19 cellular contexts compared by ENCODE assay signal in the genomic region with DNA sequence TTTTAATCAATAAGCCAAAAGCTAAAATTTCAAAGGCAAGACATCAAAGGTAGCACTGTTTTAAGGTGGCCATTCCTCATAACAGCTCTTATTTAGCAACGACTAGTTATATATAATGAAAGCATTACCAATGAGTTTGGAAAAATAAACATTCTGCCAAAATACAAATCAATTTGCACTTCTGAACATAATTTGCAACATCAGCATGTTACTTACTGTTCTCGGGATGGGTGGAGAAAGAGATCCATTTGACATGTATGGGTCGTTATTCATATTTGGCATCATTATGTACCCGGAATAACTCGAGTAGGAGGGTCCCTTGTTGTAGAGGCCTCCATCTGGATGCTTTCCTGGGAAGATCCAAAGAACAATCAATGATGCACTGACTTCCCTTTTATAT. TPM values are rescaled to one million over a fixed set of nuclear protein-coding genes. Genes with fewer than 3 reads are reported as not detected.
DNase-seq lines count a peak whose midpoint lies in the region; ATAC-seq, FAIRE-seq and TF ChIP-seq lines count a peak whose summit lies in the region.
"Had no signal": no experiment of that assay in that cellular context is flagged by ENCODE, and none has a peak within 500 bp of the region (broad histone marks: within the 10 kb centered on the region; RNA-seq: fewer than 3 reads in every experiment).

No MANE protein-coding gene starts in this region.

- H3K18ac ChIP-seq in H1 (ENCODE audit: extremely low read depth, low read length): no peak overlapping the region

- no peak overlapping the region for H3K23ac ChIP-seq in H1 (ENCODE audit: insufficient read length)

- no peak overlapping the region for H3K4me3 ChIP-seq in H1 (ENCODE audit: extremely low read depth in 1 of 4, insufficient read depth in 2 of 4, low read depth in 3 of 4, low read length in 4 of 4)
- H3K4me3 ChIP-seq in vagina: no peak overlapping the region
- no peak overlapping the region for H3K4me3 ChIP-seq in breast epithelium
- H3K4me3 ChIP-seq: hepatocyte, lower lobe of right lung, upper lobe of right lung had no signal

- no peak overlapping the region for H4K8ac ChIP-seq in H1 (ENCODE audit: extremely low read depth, insufficient read depth, low read length)

- no peak for ATAC-seq in activated CD4-positive, alpha-beta T cell treated with anti-CD3 and anti-CD28 coated beads for 36 hours
- no peak for ATAC-seq in CD4-positive, alpha-beta T cell (ENCODE audit: poor library complexity)
- ATAC-seq: lower lobe of right lung, upper lobe of right lung had no signal

- H3K36me3 ChIP-seq in H1 (ENCODE audit: control insufficient read depth in 2 of 4, insufficient read depth in 4 of 4, low read length in 3 of 4) (no peaks in the 10 kb centered on the region; a peak in 1 of 8 replicates), vagina (no peaks in the 10 kb centered on the region), breast epithelium (no peaks in the 10 kb centered on the region)
- H3K36me3 ChIP-seq: lower lobe of right lung, upper lobe of right lung had no signal

- H4K5ac ChIP-seq in H1 (ENCODE audit: insufficient read length, low read depth, low read length): no peak overlapping the region

- no peak overlapping the region for H2BK5ac ChIP-seq in H1 (ENCODE audit: low read depth, low read length)

- no peak for TF ChIP-seq EP300 in H1 (IDR thresholded peaks at IDR 0.05; ENCODE audit: borderline replicate concordance in 1 of 2, low read depth in 2 of 2, low read length in 2 of 2)

- H3K56ac ChIP-seq in H1 (replicated peaks; ENCODE audit: insufficient read length, low read depth, low read length): no peak overlapping the region

- H3K14ac ChIP-seq in H1 (ENCODE audit: insufficient read length): no peak overlapping the region

- H3K4me1 Mint-ChIP-seq in activated CD4-positive, alpha-beta T cell treated with anti-CD3 and anti-CD28 coated beads for 36 hours: peaks cover 42% of the 10 kb centered on the region
- H3K4me1 Mint-ChIP-seq in CD4-positive, alpha-beta T cell (ENCODE audit: low read depth): peaks cover 46% of the 10 kb centered on the region
- H3K4me1 Mint-ChIP-seq in activated CD4-positive, alpha-beta memory T cell treated with anti-CD3 and anti-CD28 coated beads for 36 hours (ENCODE audit: low read depth): peaks cover 51% of the 10 kb centered on the region

- peak overlapping the region; percentile 30 for H3K27ac ChIP-seq in CD4-positive, alpha-beta T cell (ENCODE audit: low read depth, low read length)
- H3K27ac ChIP-seq in H1 (ENCODE audit: low read depth, low read length) (no peak overlapping the region), vagina (no peak overlapping the region), breast epithelium (no peak overlapping the region)
- H3K27ac ChIP-seq: hepatocyte, lower lobe of right lung, upper lobe of right lung had no signal

- no peak overlapping the region for H3K9ac ChIP-seq in H1 (replicated peaks in 1 of 4; ENCODE audit: extremely low read depth in 1 of 4, low read depth in 3 of 4, low read length in 3 of 4)

- no peak overlapping the region for H3K4me2 ChIP-seq in H1 (ENCODE audit: insufficient read depth in 1 of 2, low read depth in 2 of 2, low read length in 2 of 2)
- H3K4me2 ChIP-seq: hepatocyte had no signal

- no peaks in the 10 kb centered on the region for H3K9me3 ChIP-seq in CD4-positive, alpha-beta T cell (ENCODE audit: control insufficient read depth, low read length)
- no peaks in the 10 kb centered on the region for H3K9me3 ChIP-seq in H1 (ENCODE audit: insufficient read depth in 2 of 2, low read depth in 1 of 2, low read length in 1 of 2)
- no peaks in the 10 kb centered on the region for H3K9me3 ChIP-seq in vagina
- no peaks in the 10 kb centered on the region for H3K9me3 ChIP-seq in breast epithelium
- H3K9me3 ChIP-seq: lower lobe of right lung, upper lobe of right lung had no signal

- H2BK120ac ChIP-seq in H1 (replicated peaks; ENCODE audit: low read depth, low read length): no peak overlapping the region

- POLR2A ChIA-PET in activated CD4-positive, alpha-beta T cell treated with anti-CD3 and anti-CD28 coated beads for 36 hours (lab: Charles Lee): interaction anchor here (0.6 to 1.2 kb wide), 6 partner anchors 41 to 196 kb away, joined by 3 to 11 read pairs (median 3); no protein-coding TSS in a partner anchor
- POLR2A ChIA-PET in CD4-positive, alpha-beta T cell (lab: Charles Lee): interaction anchor here (0.6 to 15.5 kb wide), 17 partner anchors 8 to 329 kb away, joined by 3 to 229 read pairs (median 4); no protein-coding TSS in a partner anchor
- POLR2A ChIA-PET in activated CD4-positive, alpha-beta memory T cell treated with anti-CD3 and anti-CD28 coated beads for 36 hours (lab: Charles Lee): interaction anchor here (0.6 kb wide), 1 partner anchor 47 kb away, joined by 3 read pairs; no protein-coding TSS in a partner anchor
- POLR2A ChIA-PET in H1 (lab: Charles Lee; ENCODE audit: partially characterized antibody): interaction anchor here (1.4 kb wide), 1 partner anchor 9 kb away, joined by 4 read pairs; no protein-coding TSS in a partner anchor

- CTCF ChIA-PET in activated CD4-positive, alpha-beta T cell treated with anti-CD3 and anti-CD28 coated beads for 36 hours (lab: Charles Lee): interaction anchor here (0.6 to 1.5 kb wide), 10 partner anchors 10 to 414 kb away, joined by 3 to 7 read pairs (median 4); no protein-coding TSS in a partner anchor
- CTCF ChIA-PET in CD4-positive, alpha-beta T cell (lab: Charles Lee): interaction anchor here (1.1 to 1.4 kb wide), 4 partner anchors 26 to 145 kb away, joined by 3 to 5 read pairs (median 3); no protein-coding TSS in a partner anchor
- CTCF ChIA-PET in activated CD4-positive, alpha-beta memory T cell treated with anti-CD3 and anti-CD28 coated beads for 36 hours (lab: Charles Lee): interaction anchor here (0.9 to 1.3 kb wide), 4 partner anchors 11 to 132 kb away, joined by 3 to 4 read pairs (median 3); no protein-coding TSS in a partner anchor
- CTCF ChIA-PET in H1 (lab: Charles Lee; ENCODE audit: partially characterized antibody): interaction anchor here (0.6 to 0.8 kb wide), 3 partner anchors 21 to 409 kb away, joined by 3 to 6 read pairs (median 3); no protein-coding TSS in a partner anchor

- no peak overlapping the region for H4K91ac ChIP-seq in H1 (replicated peaks; ENCODE audit: insufficient read length, low read length)

- H3K4me1 ChIP-seq in H1 (replicated peaks in 1 of 4; ENCODE audit: control insufficient read depth in 3 of 4, insufficient read depth in 4 of 4, low read length in 3 of 4) (peaks cover 6 to 22% (median 11%) of the 10 kb centered on the region in 4 experiments; a peak in 6 of 7 replicates), vagina (peaks cover 5% of the 10 kb centered on the region), breast epithelium (no peaks in the 10 kb centered on the region)

- peaks cover 69% of the 10 kb centered on the region for H3K36me3 Mint-ChIP-seq in activated CD4-positive, alpha-beta T cell treated with anti-CD3 and anti-CD28 coated beads for 36 hours (ENCODE audit: low read depth)
- peaks cover 94% of the 10 kb centered on the region for H3K36me3 Mint-ChIP-seq in CD4-positive, alpha-beta T cell (ENCODE audit: low read depth)
- H3K36me3 Mint-ChIP-seq in activated CD4-positive, alpha-beta memory T cell treated with anti-CD3 and anti-CD28 coated beads for 36 hours: peaks cover 44% of the 10 kb centered on the region

- H3K27me3 Mint-ChIP-seq in activated CD4-positive, alpha-beta T cell treated with anti-CD3 and anti-CD28 coated beads for 36 hours: no peaks in the 10 kb centered on the region
- H3K27me3 Mint-ChIP-seq in CD4-positive, alpha-beta T cell: no peaks in the 10 kb centered on the region
- H3K27me3 Mint-ChIP-seq in activated CD4-positive, alpha-beta memory T cell treated with anti-CD3 and anti-CD28 coated beads for 36 hours: no peaks in the 10 kb centered on the region

- no peaks in the 10 kb centered on the region for H3K79me2 ChIP-seq in H1 (ENCODE audit: control insufficient read depth in 1 of 2, insufficient read depth in 2 of 2, low read length in 2 of 2)

- H3K79me1 ChIP-seq in H1 (ENCODE audit: low read depth, low read length): no peaks in the 10 kb centered on the region

- no peak overlapping the region for H2BK12ac ChIP-seq in H1 (ENCODE audit: low read depth, low read length)

- peak overlapping the region; percentile 85 for H3K4me3 Mint-ChIP-seq in activated CD4-positive, alpha-beta T cell treated with anti-CD3 and anti-CD28 coated beads for 36 hours
- peak overlapping the region; percentile 99 for H3K4me3 Mint-ChIP-seq in CD4-positive, alpha-beta T cell
- peak overlapping the region; percentile 74 for H3K4me3 Mint-ChIP-seq in activated CD4-positive, alpha-beta memory T cell treated with anti-CD3 and anti-CD28 coated beads for 36 hours
- H3K4me3 Mint-ChIP-seq: dendritic cell treated with granulocyte-macrophage colony-stimulating factor and Interleukin-4, amounts not matched to agents 40 ng/mL and 50 ng/mL, for 4 days had no signal

- WGBS in H1 (ENCODE audit: extremely low coverage in 1 of 2, insufficient coverage in 1 of 2, insufficient read length in 1 of 2, insufficient replicate concordance in 2 of 2, low coverage in 1 of 2, low lambda C conversion rate in 2 of 2, missing lambda C conversion rate in 1 of 2), 2 experiments: 84% methylated on average over 5 of the region's 5 CpGs; no CpG with 5 or more reads in 1 of the 2 experiments

- TF ChIP-seq CTCF in CD4-positive, alpha-beta T cell (IDR thresholded peaks at IDR 0.05): no peak
- TF ChIP-seq CTCF in H1 (IDR thresholded peaks at IDR 0.05; ENCODE audit: control extremely low read depth in 1 of 3, insufficient read depth in 1 of 3, low read depth in 1 of 3, low read length in 3 of 3): no peak
- TF ChIP-seq CTCF in vagina (IDR thresholded peaks at IDR 0.05): no peak
- no peak for TF ChIP-seq CTCF in breast epithelium (IDR thresholded peaks at IDR 0.05)

- H2AFZ ChIP-seq in H1 (ENCODE audit: low read length): no peak overlapping the region
- H2AFZ ChIP-seq: hepatocyte had no signal

- H2AK5ac ChIP-seq in H1 (ENCODE audit: low read depth, low read length): no peak overlapping the region

- peak overlapping the region; percentile 93 for H3K27ac Mint-ChIP-seq in activated CD4-positive, alpha-beta T cell treated with anti-CD3 and anti-CD28 coated beads for 36 hours
- H3K27ac Mint-ChIP-seq in CD4-positive, alpha-beta T cell: peak overlapping the region; percentile 79
- H3K27ac Mint-ChIP-seq in activated CD4-positive, alpha-beta memory T cell treated with anti-CD3 and anti-CD28 coated beads for 36 hours: peak overlapping the region; percentile 84
- H3K27ac Mint-ChIP-seq: dendritic cell treated with granulocyte-macrophage colony-stimulating factor and Interleukin-4, amounts not matched to agents 40 ng/mL and 50 ng/mL, for 4 days had no signal

- no peak for TF ChIP-seq RAD21 in H1 (IDR thresholded peaks at IDR 0.05 in 1 of 2, conservative IDR thresholded peaks at IDR 0.05 in 1 of 2; ENCODE audit: low read depth in 2 of 2, low read length in 2 of 2)

- no peak overlapping the region for H3K4ac ChIP-seq in H1 (replicated peaks; ENCODE audit: insufficient read length, low read depth, low read length)

- DNase-seq in activated CD4-positive, alpha-beta T cell treated with anti-CD3 and anti-CD28 coated beads for 36 hours: no peak
- DNase-seq in activated CD4-positive, alpha-beta T cell treated with anti-CD3 and anti-CD28 coated beads, Interleukin-2, amount 50 U/mL, for 48 hours: no peak
- no peak for DNase-seq in CD4-positive, alpha-beta T cell
- DNase-seq in activated CD4-positive, alpha-beta memory T cell treated with anti-CD3 and anti-CD28 coated beads for 36 hours: no peak
- no peak for DNase-seq in H1 (ENCODE audit: low read depth in 1 of 2, low spot score in 2 of 2)
- DNase-seq in NK-92 (lab: John Stamatoyannopoulos, UW; ENCODE audit: unreplicated experiment): no peak
- DNase-seq in vagina (ENCODE audit: extremely low spot score in 2 of 2): no peak
- no peak for DNase-seq in breast epithelium (ENCODE audit: low spot score in 2 of 2)
- DNase-seq: DMS153; GOT3; lower lobe of right lung; NCI-H1105; NCI-H510A treated with DMSO at 0.1 percent for 48 hours; stimulated activated CD4-positive, alpha-beta T cell treated with anti-CD3 and anti-CD28 coated beads, Interleukin-2, amount 100 ng/mL, for 24 hours; upper lobe of right lung had no signal

- peaks cover 3 to 9% of the 10 kb centered on the region in 2 experiments for H4K20me1 ChIP-seq in H1 (replicated peaks in 1 of 2; ENCODE audit: control insufficient read depth in 1 of 2, insufficient read depth in 2 of 2, low read length in 2 of 2)

- H2BK15ac ChIP-seq in H1 (ENCODE audit: low read length): no peak overlapping the region

- intact Hi-C loops in activated CD4-positive, alpha-beta T cell treated with anti-CD3 and anti-CD28 coated beads for 36 hours (cut with DNase I, micrococcal nuclease): no loop called here
- intact Hi-C loops in CD4-positive, alpha-beta T cell (cut with DNase I, micrococcal nuclease): loop anchor here in 1 of 2 experiments (10.0 kb wide), 1 partner anchor 49 kb away; no protein-coding TSS in a partner anchor
- intact Hi-C loops in activated CD4-positive, alpha-beta memory T cell treated with anti-CD3 and anti-CD28 coated beads for 36 hours (cut with micrococcal nuclease): loop anchor here (1.0 to 10.0 kb wide), 2 partner anchors 19 to 1401 kb away; partner anchors contain the start of gene MCUB
- intact Hi-C loops in vagina (cut with DNase I) (no loop called here), breast epithelium (cut with DNase I; ENCODE audit: low total_unique reads) (loop anchor here (5.0 kb wide), 1 partner anchor 124 kb away; no protein-coding TSS in a partner anchor)

- no peak for FAIRE-seq in H1 (lab: Jason Lieb, UNC)
- FAIRE-seq: endothelial cell of umbilical vein, islet of Langerhans had no signal

- H3K9me3 Mint-ChIP-seq in activated CD4-positive, alpha-beta T cell treated with anti-CD3 and anti-CD28 coated beads for 36 hours (ENCODE audit: low read depth): no peaks in the 10 kb centered on the region
- H3K9me3 Mint-ChIP-seq in CD4-positive, alpha-beta T cell: no peaks in the 10 kb centered on the region
- no peaks in the 10 kb centered on the region for H3K9me3 Mint-ChIP-seq in activated CD4-positive, alpha-beta memory T cell treated with anti-CD3 and anti-CD28 coated beads for 36 hours
- H3K9me3 Mint-ChIP-seq: dendritic cell treated with granulocyte-macrophage colony-stimulating factor and Interleukin-4, amounts not matched to agents 40 ng/mL and 50 ng/mL, for 4 days had no signal

- no peak overlapping the region for H2BK20ac ChIP-seq in H1 (ENCODE audit: low read length)

- no peak for TF ChIP-seq POLR2A in H1 (IDR thresholded peaks at IDR 0.05; ENCODE audit: control extremely low read depth in 1 of 2, low read depth in 2 of 2, low read length in 2 of 2)
- TF ChIP-seq POLR2A in vagina (IDR thresholded peaks at IDR 0.05): no peak
- no peak for TF ChIP-seq POLR2A in breast epithelium (IDR thresholded peaks at IDR 0.05)

- H3K27me3 ChIP-seq in CD4-positive, alpha-beta T cell (ENCODE audit: control insufficient read depth, insufficient read depth, low read length): no peaks in the 10 kb centered on the region
- peaks cover 27 to 56% (median 46%) of the 10 kb centered on the region in 4 experiments for H3K27me3 ChIP-seq in H1 (replicated peaks in 1 of 4; ENCODE audit: control insufficient read depth in 3 of 4, extremely low read depth in 1 of 4, insufficient read depth in 3 of 4, low read length in 3 of 4)
- H3K27me3 ChIP-seq in vagina: peaks cover 12% of the 10 kb centered on the region
- H3K27me3 ChIP-seq in breast epithelium: peaks cover 0 to 46% of the 10 kb centered on the region in 2 donors

- H3K23me2 ChIP-seq in H1 (ENCODE audit: low read depth, low read length): peaks cover 16% of the 10 kb centered on the region; the same call in 1 of the 2 replicates

RNA-seq across cellular contexts. Expression of gene LEF1, which starts 5.4 kb away (rescaled TPM):
- 100 to 1,000 TPM; 175 to 302 TPM for total RNA-seq in activated CD4-positive, alpha-beta T cell treated with anti-CD3 and anti-CD28 coated beads for 36 hours
- total RNA-seq in CD4-positive, alpha-beta T cell: 100 to 1,000 TPM; 409 to 438 TPM
- total RNA-seq in activated CD4-positive, alpha-beta memory T cell treated with anti-CD3 and anti-CD28 coated beads for 36 hours: 100 to 1,000 TPM; 111 to 122 TPM
- total RNA-seq in H1 (2021; fragmentation: NEBNext Ultra II Directional; extraction: Animal tissue kit (Norgen Biotek cat#: 25700)): 0.67 and 2.6 TPM in 2 replicates
- 3.6 and 5.2 TPM in 2 replicates for polyA plus RNA-seq in H1 (2011; rRNA removed)
- 3.1 TPM for polyA plus RNA-seq in H1 (2011; cell fraction: cytosol; rRNA removed)
- polyA plus RNA-seq in H1 (2011; cell fraction: nucleus; rRNA removed): 3.4 TPM
- 1.3 to 2.7 TPM (median 2.0 TPM) in 4 replicates for polyA plus RNA-seq in H1 (2012, experiment 1 of 2)
- polyA plus RNA-seq in H1 (2012, experiment 2 of 2): 0.62 TPM
- polyA plus RNA-seq in H1 (2013, experiment 1 of 2): 0.12 TPM
- 0.20 TPM for polyA plus RNA-seq in H1 (2013, experiment 2 of 2)
- 3.6 and 5.4 TPM in 2 replicates for polyA minus RNA-seq in H1 (2011; rRNA and poly(A)+ RNA removed)
- 1.6 TPM for polyA minus RNA-seq in H1 (2011; cell fraction: cytosol; rRNA and poly(A)+ RNA removed)
- polyA minus RNA-seq in H1 (2011; cell fraction: nucleus; rRNA and poly(A)+ RNA removed): 4.3 TPM
- 12.5 TPM for total RNA-seq in vagina
- total RNA-seq in breast epithelium: 1 to 10 TPM; 2.6 to 7.6 (median 7.2) TPM
- polyA plus RNA-seq: endothelial cell of umbilical vein had no signal

Comparison
In these comparisons a context has a peak if more than half of its experiments do, and no peak if none do; other contexts are left out.
1. intact Hi-C loops: an anchor here in activated CD4-positive, alpha-beta memory T cell treated with anti-CD3 and anti-CD28 coated beads for 36 hours (1.0 to 10.0 kb wide) and breast epithelium (5.0 kb wide); none called in activated CD4-positive, alpha-beta T cell treated with anti-CD3 and anti-CD28 coated beads for 36 hours and vagina.